18 cellular contexts compared by ENCODE assay signal in genomic region chr11:64545605-64546004, GRCh38. TPM values are rescaled to one million over a fixed set of nuclear protein-coding genes. Genes with fewer than 3 reads are reported as not detected.
DNase-seq lines count a peak whose midpoint lies in the region; ATAC-seq and TF ChIP-seq lines count a peak whose summit lies in the region.
"Had no signal": no experiment of that assay in that cellular context is flagged by ENCODE, and none has a peak within 500 bp of the region (broad histone marks: within the 10 kb centered on the region; RNA-seq: fewer than 3 reads in every experiment).

No MANE protein-coding gene starts in this region.

- no peaks in the 10 kb centered on the region for H3K9me3 ChIP-seq in GM23248 (ENCODE audit: low read depth)
- H3K9me3 ChIP-seq in endodermal cell (ENCODE audit: control insufficient read depth, low read length), result no peaks in the 10 kb centered on the region

- no peak overlapping the region for H3K4me3 ChIP-seq in GM23248
- no peak overlapping the region for H3K4me3 ChIP-seq in skeletal muscle cell (ENCODE audit: low read depth, low read length)
- H3K4me3 ChIP-seq in endodermal cell (ENCODE audit: low read length), result no peak overlapping the region

- peak; percentile 75 for DNase-seq in GM23248
- peak; percentile 86 for DNase-seq in RPMI7951 (ENCODE audit: low read depth)
- DNase-seq in skeletal muscle cell (ENCODE audit: low read depth), result peak; percentile 31
- no peak for DNase-seq in C1 segment of cervical spinal cord (lab: John Stamatoyannopoulos, UW)
- DNase-seq in NCI-H2029 (lab: John Stamatoyannopoulos, UW), result no peak
- no peak for DNase-seq in activated naive CD8-positive, alpha-beta T cell treated with anti-CD3 and anti-CD28 coated beads, Interleukin-2, amount 50 U/mL, for 24 hours
- DNase-seq in endodermal cell, result no peak
- DNase-seq: activated CD8-positive, alpha-beta T cell treated with anti-CD3 and anti-CD28 coated beads for 36 hours; activated naive CD4-positive, alpha-beta T cell treated with anti-CD3 and anti-CD28 coated beads, Interleukin-2, amount 10 ng/mL, durations not matched to agents 7 days and 5 days; DMS 273 treated with DMSO at 0.1 percent for 48 hours; NCI-H1105 treated with DMSO at 0.1 percent for 48 hours; stimulated activated CD4-positive, alpha-beta T cell treated with anti-CD3 and anti-CD28 coated beads, Interleukin-2, amount 100 ng/mL, for 48 hours had no signal

- H3K36me3 Mint-ChIP-seq in activated naive CD8-positive, alpha-beta T cell treated with anti-CD3 and anti-CD28 coated beads, Interleukin-2, amount 50 U/mL, for 24 hours (ENCODE audit: low read depth), result no peaks in the 10 kb centered on the region
- H3K36me3 Mint-ChIP-seq in endodermal cell (ENCODE audit: low read depth), result no peaks in the 10 kb centered on the region
- H3K36me3 Mint-ChIP-seq: activated naive CD4-positive, alpha-beta T cell treated with anti-CD3 and anti-CD28 coated beads, Interleukin-2, amount 10 ng/mL, durations not matched to agents 7 days and 5 days had no signal

- H3K79me2 ChIP-seq in GM23248 (ENCODE audit: insufficient read depth), result no peaks in the 10 kb centered on the region

- H3K27ac Mint-ChIP-seq in activated naive CD8-positive, alpha-beta T cell treated with anti-CD3 and anti-CD28 coated beads, Interleukin-2, amount 50 U/mL, for 24 hours, result no peak overlapping the region
- no peak overlapping the region for H3K27ac Mint-ChIP-seq in endodermal cell
- H3K27ac Mint-ChIP-seq: activated CD8-positive, alpha-beta T cell treated with anti-CD3 and anti-CD28 coated beads for 36 hours; activated naive CD4-positive, alpha-beta T cell treated with anti-CD3 and anti-CD28 coated beads, Interleukin-2, amount 10 ng/mL, durations not matched to agents 7 days and 5 days; dendritic cell treated with granulocyte-macrophage colony-stimulating factor and Interleukin-4, amounts not matched to agents 40 ng/mL and 50 ng/mL, for 4 days; progenitor cell of endocrine pancreas; stimulated activated naive CD8-positive, alpha-beta T cell treated with anti-CD3 and anti-CD28 coated beads, Interleukin-15, Interleukin-2, amounts not matched to agents 100 ng/mL and 50 ng/mL, for 24 hours; T-helper 1 cell treated with Interleukin-12 subunit alpha and Interleukin-12 subunit beta and Interleukin-4 antibody, amounts not matched to agents 30 μg/mL and 1 μg/mL, for 36 hours had no signal

- peaks cover 2% of the 10 kb centered on the region for H3K27me3 Mint-ChIP-seq in activated naive CD8-positive, alpha-beta T cell treated with anti-CD3 and anti-CD28 coated beads, Interleukin-2, amount 50 U/mL, for 24 hours
- peaks cover 34% of the 10 kb centered on the region for H3K27me3 Mint-ChIP-seq in endodermal cell (ENCODE audit: insufficient read depth)

- no peaks in the 10 kb centered on the region for H4K20me1 ChIP-seq in GM23248 (ENCODE audit: insufficient read depth)

- no peak for TF ChIP-seq CTCF in endodermal cell (conservative IDR thresholded peaks at IDR 0.05)

- no peak overlapping the region for H3K4me3 Mint-ChIP-seq in activated naive CD8-positive, alpha-beta T cell treated with anti-CD3 and anti-CD28 coated beads, Interleukin-2, amount 50 U/mL, for 24 hours
- H3K4me3 Mint-ChIP-seq in endodermal cell, result no peak overlapping the region
- H3K4me3 Mint-ChIP-seq: activated CD8-positive, alpha-beta T cell treated with anti-CD3 and anti-CD28 coated beads for 36 hours; activated naive CD4-positive, alpha-beta T cell treated with anti-CD3 and anti-CD28 coated beads, Interleukin-2, amount 10 ng/mL, durations not matched to agents 7 days and 5 days; dendritic cell treated with granulocyte-macrophage colony-stimulating factor and Interleukin-4, amounts not matched to agents 40 ng/mL and 50 ng/mL, for 4 days; stimulated activated naive CD8-positive, alpha-beta T cell treated with anti-CD3 and anti-CD28 coated beads, Interleukin-15, Interleukin-2, amounts not matched to agents 100 ng/mL and 50 ng/mL, for 24 hours; T-helper 1 cell treated with Interleukin-12 subunit alpha and Interleukin-12 subunit beta and Interleukin-4 antibody, amounts not matched to agents 30 μg/mL and 1 μg/mL, for 36 hours had no signal

- 53 to 54% methylated on average over 15 of the region's 15 CpGs for WGBS in GM23248 (ENCODE audit: low coverage in 1 of 2, low lambda C conversion rate in 2 of 2, missing lambda C conversion rate in 2 of 2), 2 experiments
- 93 to 97% methylated on average over 11 to 15 of the region's 15 CpGs for WGBS in endodermal cell (ENCODE audit: insufficient coverage in 1 of 2, insufficient read length in 1 of 2), 2 experiments

- no peaks in the 10 kb centered on the region for H3K4me1 Mint-ChIP-seq in activated naive CD8-positive, alpha-beta T cell treated with anti-CD3 and anti-CD28 coated beads, Interleukin-2, amount 50 U/mL, for 24 hours
- H3K4me1 Mint-ChIP-seq in endodermal cell, result no peaks in the 10 kb centered on the region
- H3K4me1 Mint-ChIP-seq: activated naive CD4-positive, alpha-beta T cell treated with anti-CD3 and anti-CD28 coated beads, Interleukin-2, amount 10 ng/mL, durations not matched to agents 7 days and 5 days had no signal

- no peak overlapping the region for H3K4me2 ChIP-seq in GM23248 (ENCODE audit: unreplicated experiment)

- H3K36me3 ChIP-seq in GM23248 (ENCODE audit: low read depth) (no peaks in the 10 kb centered on the region), endodermal cell (ENCODE audit: control insufficient read depth, insufficient read depth, low read length) (no peaks in the 10 kb centered on the region)

- peak; percentile 65 for ATAC-seq in esophagus mucosa
- ATAC-seq in activated naive CD8-positive, alpha-beta T cell treated with anti-CD3 and anti-CD28 coated beads, Interleukin-2, amount 50 U/mL, for 24 hours, result no peak
- ATAC-seq: activated CD8-positive, alpha-beta T cell treated with anti-CD3 and anti-CD28 coated beads for 36 hours had no signal

- H3K9me3 Mint-ChIP-seq in activated naive CD8-positive, alpha-beta T cell treated with anti-CD3 and anti-CD28 coated beads, Interleukin-2, amount 50 U/mL, for 24 hours, result no peaks in the 10 kb centered on the region
- H3K9me3 Mint-ChIP-seq in endodermal cell, result peaks cover 16% of the 10 kb centered on the region
- H3K9me3 Mint-ChIP-seq: activated CD8-positive, alpha-beta T cell treated with anti-CD3 and anti-CD28 coated beads for 36 hours; activated naive CD4-positive, alpha-beta T cell treated with anti-CD3 and anti-CD28 coated beads, Interleukin-2, amount 10 ng/mL, durations not matched to agents 7 days and 5 days; dendritic cell treated with granulocyte-macrophage colony-stimulating factor and Interleukin-4, amounts not matched to agents 40 ng/mL and 50 ng/mL, for 4 days; stimulated activated naive CD8-positive, alpha-beta T cell treated with anti-CD3 and anti-CD28 coated beads, Interleukin-15, Interleukin-2, amounts not matched to agents 100 ng/mL and 50 ng/mL, for 24 hours; T-helper 1 cell treated with Interleukin-12 subunit alpha and Interleukin-12 subunit beta and Interleukin-4 antibody, amounts not matched to agents 30 μg/mL and 1 μg/mL, for 36 hours had no signal

- no peaks in the 10 kb centered on the region for H3F3A ChIP-seq in GM23248 (ENCODE audit: insufficient read depth)

- no peaks in the 10 kb centered on the region for H3K4me1 ChIP-seq in GM23248 (ENCODE audit: insufficient read depth)
- H3K4me1 ChIP-seq in endodermal cell (ENCODE audit: control insufficient read depth, insufficient read depth, low read length), result no peaks in the 10 kb centered on the region

- H2AFZ ChIP-seq in GM23248, result no peak overlapping the region

- H3K27me3 ChIP-seq in GM23248 (replicated peaks; ENCODE audit: insufficient read depth) (peaks cover 10% of the 10 kb centered on the region; the same call in 1 of the 2 replicates), endodermal cell (ENCODE audit: control insufficient read depth, insufficient read depth, low read length, poor library complexity, severe bottlenecking) (no peaks in the 10 kb centered on the region)

- H3K9ac ChIP-seq in GM23248, result no peak overlapping the region
- no peak overlapping the region for H3K9ac ChIP-seq in endodermal cell (ENCODE audit: extremely low read depth, low read length, poor library complexity, severe bottlenecking)

- no peak overlapping the region for H3K27ac ChIP-seq in GM23248
- no peak overlapping the region for H3K27ac ChIP-seq in endodermal cell (ENCODE audit: low read depth, low read length)
- H3K27ac ChIP-seq: HL-60 had no signal

- in situ Hi-C loops in GM23248 (cut with MboI), result no loop called here

- H3K9me2 ChIP-seq in GM23248 (ENCODE audit: insufficient read depth), result no peaks in the 10 kb centered on the region

RNA-seq across cellular contexts. Expression of gene SLC22A11, which starts 10.1 kb away (rescaled TPM):
- not detected in 2 replicates for total RNA-seq in GM23248 (2014; rRNA removed; shearing (Covaris generic))
- polyA plus RNA-seq in GM23248 (2016; fragmentation: Nextera tagmentation; extraction: Ambion mirVana), result not detected in 2 replicates
- total RNA-seq in RPMI7951 (2014; rRNA removed; shearing (Covaris generic)), result not detected in 2 replicates
- total RNA-seq in esophagus mucosa (not detected), endodermal cell (not detected)
- not detected for polyA plus RNA-seq in endodermal cell (2013, experiment 1 of 2)
- not detected for polyA plus RNA-seq in endodermal cell (2013, experiment 2 of 2)
- total RNA-seq: activated CD8-positive, alpha-beta T cell treated with anti-CD3 and anti-CD28 coated beads for 36 hours; progenitor cell of endocrine pancreas had no signal

RNA-seq across cellular contexts. Expression of gene SLC22A12, which starts 45.4 kb away (rescaled TPM):
- total RNA-seq in GM23248 (2014; rRNA removed; shearing (Covaris generic)), result not detected in 2 replicates
- polyA plus RNA-seq in GM23248 (2016; fragmentation: Nextera tagmentation; extraction: Ambion mirVana), result not detected in 2 replicates
- not detected in 2 replicates for total RNA-seq in RPMI7951 (2014; rRNA removed; shearing (Covaris generic))
- not detected for total RNA-seq in esophagus mucosa
- total RNA-seq in endodermal cell, result not detected
- polyA plus RNA-seq in endodermal cell (2013, experiment 1 of 2), result not detected
- not detected for polyA plus RNA-seq in endodermal cell (2013, experiment 2 of 2)
- total RNA-seq: activated CD8-positive, alpha-beta T cell treated with anti-CD3 and anti-CD28 coated beads for 36 hours; progenitor cell of endocrine pancreas had no signal

Comparison
In these comparisons a context has a peak if more than half of its experiments do, and no peak if none do; other contexts are left out.
1. DNase-seq: peak in GM23248 (single experiment), RPMI7951 (single experiment) and skeletal muscle cell (single experiment); none in C1 segment of cervical spinal cord (0 of 14), NCI-H2029 (single experiment), activated naive CD8-positive, alpha-beta T cell treated with anti-CD3 and anti-CD28 coated beads, Interleukin-2, amount 50 U/mL, for 24 hours (single experiment) and endodermal cell (single experiment).